1 cellular context compared by ENCODE assay signal in genomic region chr4:6074723-6075122, GRCh38.
TF ChIP-seq lines count a peak whose summit lies in the region.

No MANE protein-coding gene starts in this region.

TF ChIP-seq in WTC11, 78 proteins besides CTCF, POLR2A, EP300 and RAD21 (continued from another document):
- TF ChIP-seq ZNF425 (CRISPR knock-in tag; conservative IDR thresholded peaks at IDR 0.05) (no peak), ZNF138 (CRISPR knock-in tag; conservative IDR thresholded peaks at IDR 0.05) (no peak)
